ENCODE assay signal across 1 cellular context in genomic region chr7:41972270-41972669, GRCh38.
TF ChIP-seq lines count a peak whose summit lies in the region.

No MANE protein-coding gene starts in this region.

TF ChIP-seq in HepG2, 621 proteins besides CTCF, POLR2A, EP300 and RAD21:
- TF ChIP-seq ZNF850 (CRISPR knock-in tag; conservative IDR thresholded peaks at IDR 0.05) = no peak
